Comparison of ENCODE assay signal across 1 cellular context in the genomic region with DNA sequence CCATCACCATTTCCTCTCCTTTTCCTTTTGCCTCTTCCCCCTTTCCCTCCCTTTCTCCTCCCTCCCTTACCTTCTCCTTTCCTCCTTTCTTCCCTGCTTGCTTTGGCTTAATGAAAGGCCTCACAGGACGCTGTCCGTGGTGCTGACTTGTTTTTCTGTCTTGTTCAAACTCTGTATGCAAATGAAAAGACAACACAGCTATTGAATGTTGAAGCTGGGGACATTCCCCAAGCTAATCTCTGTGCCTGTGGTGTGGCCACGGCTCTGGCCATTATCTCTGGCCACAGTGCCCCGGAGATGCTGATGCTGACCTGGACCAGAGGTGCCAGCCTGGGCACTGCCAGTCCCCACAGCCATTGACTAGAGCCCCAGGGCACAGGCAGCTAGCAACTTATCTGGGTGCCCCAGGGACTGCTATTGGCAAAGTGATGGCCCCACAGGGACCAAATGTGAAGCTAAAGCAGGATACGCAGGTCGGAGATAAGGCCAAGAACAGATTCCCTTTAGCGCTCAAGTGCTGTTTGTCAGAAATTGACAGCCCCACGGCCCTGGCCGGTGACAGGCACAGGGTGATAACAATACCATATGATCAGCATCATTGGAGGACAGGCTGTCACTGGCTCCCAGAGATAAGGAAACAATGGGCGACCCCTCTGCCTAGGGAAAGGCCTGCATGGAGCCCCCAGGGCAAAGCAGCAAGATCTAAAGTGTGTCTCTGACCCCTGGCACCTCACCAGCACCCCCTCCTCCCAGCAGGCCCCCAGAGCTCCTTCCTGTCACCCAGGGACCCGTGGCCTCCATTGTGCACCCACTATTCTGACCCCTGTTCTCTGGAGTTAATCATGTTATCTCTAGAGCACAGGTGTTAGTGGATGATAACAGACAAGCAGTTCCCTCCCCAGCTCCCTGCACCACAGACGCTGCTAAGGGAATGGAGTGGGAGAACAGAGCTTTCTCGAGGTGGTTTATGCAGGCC.
TF ChIP-seq lines count a peak whose summit lies in the region.

No MANE protein-coding gene starts in this region.

TF ChIP-seq in HepG2, 621 proteins besides CTCF, POLR2A, EP300 and RAD21 (continued from another document and continues in another):
- TF ChIP-seq, protein P1, sequence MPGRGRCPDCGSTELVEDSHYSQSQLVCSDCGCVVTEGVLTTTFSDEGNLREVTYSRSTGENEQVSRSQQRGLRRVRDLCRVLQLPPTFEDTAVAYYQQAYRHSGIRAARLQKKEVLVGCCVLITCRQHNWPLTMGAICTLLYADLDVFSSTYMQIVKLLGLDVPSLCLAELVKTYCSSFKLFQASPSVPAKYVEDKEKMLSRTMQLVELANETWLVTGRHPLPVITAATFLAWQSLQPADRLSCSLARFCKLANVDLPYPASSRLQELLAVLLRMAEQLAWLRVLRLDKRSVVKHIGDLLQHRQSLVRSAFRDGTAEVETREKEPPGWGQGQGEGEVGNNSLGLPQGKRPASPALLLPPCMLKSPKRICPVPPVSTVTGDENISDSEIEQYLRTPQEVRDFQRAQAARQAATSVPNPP (CRISPR knock-in tag; IDR thresholded peaks at IDR 0.05) = no peak
- no peak for TF ChIP-seq ZNF44 (CRISPR knock-in tag; IDR thresholded peaks at IDR 0.05)
- TF ChIP-seq, protein P2, sequence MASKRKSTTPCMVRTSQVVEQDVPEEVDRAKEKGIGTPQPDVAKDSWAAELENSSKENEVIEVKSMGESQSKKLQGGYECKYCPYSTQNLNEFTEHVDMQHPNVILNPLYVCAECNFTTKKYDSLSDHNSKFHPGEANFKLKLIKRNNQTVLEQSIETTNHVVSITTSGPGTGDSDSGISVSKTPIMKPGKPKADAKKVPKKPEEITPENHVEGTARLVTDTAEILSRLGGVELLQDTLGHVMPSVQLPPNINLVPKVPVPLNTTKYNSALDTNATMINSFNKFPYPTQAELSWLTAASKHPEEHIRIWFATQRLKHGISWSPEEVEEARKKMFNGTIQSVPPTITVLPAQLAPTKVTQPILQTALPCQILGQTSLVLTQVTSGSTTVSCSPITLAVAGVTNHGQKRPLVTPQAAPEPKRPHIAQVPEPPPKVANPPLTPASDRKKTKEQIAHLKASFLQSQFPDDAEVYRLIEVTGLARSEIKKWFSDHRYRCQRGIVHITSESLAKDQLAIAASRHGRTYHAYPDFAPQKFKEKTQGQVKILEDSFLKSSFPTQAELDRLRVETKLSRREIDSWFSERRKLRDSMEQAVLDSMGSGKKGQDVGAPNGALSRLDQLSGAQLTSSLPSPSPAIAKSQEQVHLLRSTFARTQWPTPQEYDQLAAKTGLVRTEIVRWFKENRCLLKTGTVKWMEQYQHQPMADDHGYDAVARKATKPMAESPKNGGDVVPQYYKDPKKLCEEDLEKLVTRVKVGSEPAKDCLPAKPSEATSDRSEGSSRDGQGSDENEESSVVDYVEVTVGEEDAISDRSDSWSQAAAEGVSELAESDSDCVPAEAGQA (IDR thresholded peaks at IDR 0.05; ENCODE audit: low read depth) = no peak
- TF ChIP-seq, protein P2 (CRISPR knock-in tag; IDR thresholded peaks at IDR 0.05; ENCODE audit: borderline replicate concordance) = no peak
- peak; percentile 53; the same call in 1 of the 2 replicates for TF ChIP-seq RFX3 (CRISPR knock-in tag; IDR thresholded peaks at IDR 0.05)
- TF ChIP-seq ZMYM4 (CRISPR knock-in tag; IDR thresholded peaks at IDR 0.05) = peak; percentile 67; the same call in 1 of the 2 replicates
- TF ChIP-seq, protein P3, sequence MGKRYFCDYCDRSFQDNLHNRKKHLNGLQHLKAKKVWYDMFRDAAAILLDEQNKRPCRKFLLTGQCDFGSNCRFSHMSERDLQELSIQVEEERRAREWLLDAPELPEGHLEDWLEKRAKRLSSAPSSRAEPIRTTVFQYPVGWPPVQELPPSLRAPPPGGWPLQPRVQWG (CRISPR knock-in tag; IDR thresholded peaks at IDR 0.05; ENCODE audit: borderline replicate concordance, low read depth) = no peak
- TF ChIP-seq, protein P4, sequence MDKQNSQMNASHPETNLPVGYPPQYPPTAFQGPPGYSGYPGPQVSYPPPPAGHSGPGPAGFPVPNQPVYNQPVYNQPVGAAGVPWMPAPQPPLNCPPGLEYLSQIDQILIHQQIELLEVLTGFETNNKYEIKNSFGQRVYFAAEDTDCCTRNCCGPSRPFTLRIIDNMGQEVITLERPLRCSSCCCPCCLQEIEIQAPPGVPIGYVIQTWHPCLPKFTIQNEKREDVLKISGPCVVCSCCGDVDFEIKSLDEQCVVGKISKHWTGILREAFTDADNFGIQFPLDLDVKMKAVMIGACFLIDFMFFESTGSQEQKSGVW (CRISPR knock-in tag; IDR thresholded peaks at IDR 0.05; ENCODE audit: borderline replicate concordance) = no peak
- peak; percentile 87; the same call in 1 of the 2 replicates for TF ChIP-seq SRY (CRISPR knock-in tag; IDR thresholded peaks at IDR 0.05)
- 0 out of 2 replicates have a peak, but pooled peaks have one; percentile 47 for TF ChIP-seq TOPORS (CRISPR knock-in tag; IDR thresholded peaks at IDR 0.05)
- TF ChIP-seq HINFP (CRISPR knock-in tag; IDR thresholded peaks at IDR 0.05; ENCODE audit: low read depth) = peak; percentile 74; the same call in 1 of the 2 replicates
- TF ChIP-seq KAT2B (IDR thresholded peaks at IDR 0.05; ENCODE audit: borderline replicate concordance, low read depth, low read length) = no peak
- TF ChIP-seq ZFP36L1 (CRISPR knock-in tag; IDR thresholded peaks at IDR 0.05) = 0 out of 2 replicates have a peak, but pooled peaks have one; percentile 63
- TF ChIP-seq ZNF883 (CRISPR knock-in tag; IDR thresholded peaks at IDR 0.05; ENCODE audit: not compliant biosample characterization) = peak; percentile 31
- TF ChIP-seq ZZZ3 (CRISPR knock-in tag; IDR thresholded peaks at IDR 0.05; ENCODE audit: borderline replicate concordance) = no peak; the same call in 1 of the 2 replicates
- no peak for TF ChIP-seq ZBTB14 (CRISPR knock-in tag; IDR thresholded peaks at IDR 0.05)
- TF ChIP-seq SRSF9 (IDR thresholded peaks at IDR 0.05; ENCODE audit: borderline replicate concordance, insufficient read depth, low read depth, low read length, poor library complexity, severe bottlenecking) = no peak
- TF ChIP-seq ELF3 (CRISPR knock-in tag; IDR thresholded peaks at IDR 0.05) = peak; percentile 89
- no peak for TF ChIP-seq ZNF577 (CRISPR knock-in tag; IDR thresholded peaks at IDR 0.05; ENCODE audit: borderline replicate concordance, low read depth)
- TF ChIP-seq, protein P5, sequence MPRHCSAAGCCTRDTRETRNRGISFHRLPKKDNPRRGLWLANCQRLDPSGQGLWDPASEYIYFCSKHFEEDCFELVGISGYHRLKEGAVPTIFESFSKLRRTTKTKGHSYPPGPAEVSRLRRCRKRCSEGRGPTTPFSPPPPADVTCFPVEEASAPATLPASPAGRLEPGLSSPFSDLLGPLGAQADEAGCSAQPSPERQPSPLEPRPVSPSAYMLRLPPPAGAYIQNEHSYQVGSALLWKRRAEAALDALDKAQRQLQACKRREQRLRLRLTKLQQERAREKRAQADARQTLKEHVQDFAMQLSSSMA (CRISPR knock-in tag; IDR thresholded peaks at IDR 0.05) = no peak
- peak; percentile 46; the same call in 1 of the 2 replicates for TF ChIP-seq ZNF652 (CRISPR knock-in tag; IDR thresholded peaks at IDR 0.05; ENCODE audit: borderline replicate concordance, low read depth)
- TF ChIP-seq SIN3A (IDR thresholded peaks at IDR 0.05; ENCODE audit: borderline replicate concordance, low read depth, low read length) = no peak
- TF ChIP-seq KIAA2018 (CRISPR knock-in tag; IDR thresholded peaks at IDR 0.05; ENCODE audit: borderline replicate concordance) = no peak
- TF ChIP-seq, protein P6, sequence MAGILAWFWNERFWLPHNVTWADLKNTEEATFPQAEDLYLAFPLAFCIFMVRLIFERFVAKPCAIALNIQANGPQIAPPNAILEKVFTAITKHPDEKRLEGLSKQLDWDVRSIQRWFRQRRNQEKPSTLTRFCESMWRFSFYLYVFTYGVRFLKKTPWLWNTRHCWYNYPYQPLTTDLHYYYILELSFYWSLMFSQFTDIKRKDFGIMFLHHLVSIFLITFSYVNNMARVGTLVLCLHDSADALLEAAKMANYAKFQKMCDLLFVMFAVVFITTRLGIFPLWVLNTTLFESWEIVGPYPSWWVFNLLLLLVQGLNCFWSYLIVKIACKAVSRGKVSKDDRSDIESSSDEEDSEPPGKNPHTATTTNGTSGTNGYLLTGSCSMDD (CRISPR knock-in tag; IDR thresholded peaks at IDR 0.05) = no peak
- 0 out of 2 replicates have a peak, but pooled peaks have one; percentile 22 for TF ChIP-seq ZNF775 (CRISPR knock-in tag; IDR thresholded peaks at IDR 0.05; ENCODE audit: borderline replicate concordance)
- no peak for TF ChIP-seq ZNF274 (CRISPR knock-in tag; IDR thresholded peaks at IDR 0.05)
- TF ChIP-seq GFI1 (CRISPR knock-in tag; IDR thresholded peaks at IDR 0.05; ENCODE audit: borderline replicate concordance) = no peak
- no peak for TF ChIP-seq ZNF296 (CRISPR knock-in tag; conservative IDR thresholded peaks at IDR 0.05)
- TF ChIP-seq SMAD9 (CRISPR knock-in tag; IDR thresholded peaks at IDR 0.05) = 0 out of 2 replicates have a peak, but pooled peaks have one; percentile 20
